Comparison of ENCODE assay signal across 7 cellular contexts in genomic region chr2:220955776-220956175, GRCh38.
"Had no signal": no experiment of that assay in that cellular context is flagged by ENCODE, and none has a peak within 500 bp of the region (broad histone marks: within the 10 kb centered on the region; RNA-seq: fewer than 3 reads in every experiment).

No MANE protein-coding gene starts in this region.

- H3K4me1 ChIP-seq: HAP-1 had no signal

- H2AFZ ChIP-seq: GM23248 had no signal

- H3K27ac ChIP-seq: GM23248, HL-60 had no signal

- H3K36me3 ChIP-seq: HAP-1 had no signal

- FAIRE-seq: HepG2 had no signal

- DNase-seq: GM23248, GOT3, H7, HFFc6 had no signal

- H3K4me3 ChIP-seq: GM23248, HAP-1 had no signal

- H3K9ac ChIP-seq: GM23248 had no signal

- H3K9me3 ChIP-seq: HAP-1 had no signal
